In genomic region chr10:86755454-86755739, GRCh38 we compare ENCODE assay signal across 8 cellular contexts. TPM values are rescaled to one million over a fixed set of nuclear protein-coding genes. Genes with fewer than 3 reads are reported as not detected.
A peak's percentile ranks its signal among the peaks of the same experiment; 100 is the strongest.
DNase-seq lines count a peak whose midpoint lies in the region; ATAC-seq and TF ChIP-seq lines count a peak whose summit lies in the region.

No MANE protein-coding gene starts in this region.

- H3K36me3 ChIP-seq in iPS-18a (ENCODE audit: control insufficient read depth, low read depth, low read length), result no peaks in the 10 kb centered on the region

- ATAC-seq in activated CD8-positive, alpha-beta T cell treated with anti-CD3 and anti-CD28 coated beads for 36 hours, result no peak
- ATAC-seq in GM19455 (IDR thresholded peaks at IDR 0.05; ENCODE audit: unreplicated experiment) (no peak), HG03520 (IDR thresholded peaks at IDR 0.05; ENCODE audit: unreplicated experiment) (no peak)

- H3K9me3 ChIP-seq in iPS-18a (ENCODE audit: control insufficient read depth, low read depth, low read length), result no peaks in the 10 kb centered on the region

- H3K36me3 Mint-ChIP-seq in T-helper 2 cell treated with Interferon-gamma antibody and Interleukin-4, amounts not matched to agents 5 μg/mL and 100 μg/mL, for 36 hours (ENCODE audit: low read depth), result peaks cover 3% of the 10 kb centered on the region
- peaks cover 3% of the 10 kb centered on the region for H3K36me3 Mint-ChIP-seq in activated CD8-positive, alpha-beta T cell treated with anti-CD3 and anti-CD28 coated beads for 36 hours (ENCODE audit: low read depth)

- no peaks in the 10 kb centered on the region for H3K9me3 Mint-ChIP-seq in T-helper 2 cell treated with Interferon-gamma antibody and Interleukin-4, amounts not matched to agents 5 μg/mL and 100 μg/mL, for 36 hours
- H3K9me3 Mint-ChIP-seq in activated CD8-positive, alpha-beta T cell treated with anti-CD3 and anti-CD28 coated beads for 36 hours, result no peaks in the 10 kb centered on the region

- POLR2A ChIA-PET in activated CD8-positive, alpha-beta T cell treated with anti-CD3 and anti-CD28 coated beads for 36 hours (lab: Charles Lee), result interaction anchor here (0.5 to 1.3 kb wide), 3 partner anchors 9 to 81 kb away, joined by 3 to 5 read pairs (median 3); no protein-coding TSS in a partner anchor

- no peak for DNase-seq in T-helper 2 cell treated with Interferon-gamma antibody and Interleukin-4, amounts not matched to agents 5 μg/mL and 100 μg/mL, for 36 hours (ENCODE audit: low spot score)
- no peak for DNase-seq in T-helper 2 cell
- DNase-seq in activated CD8-positive, alpha-beta T cell treated with anti-CD3 and anti-CD28 coated beads for 36 hours, result no peak
- no peak for DNase-seq in substantia nigra (lab: John Stamatoyannopoulos, UW)
- DNase-seq in stimulated activated CD4-positive, alpha-beta T cell treated with anti-CD3 and anti-CD28 coated beads, Interleukin-2, amount 100 ng/mL, for 48 hours, result no peak

- peak overlapping the region; percentile 81 for H3K4me3 ChIP-seq in iPS-18a (ENCODE audit: low read length)

- H3K27ac Mint-ChIP-seq in T-helper 2 cell treated with Interferon-gamma antibody and Interleukin-4, amounts not matched to agents 5 μg/mL and 100 μg/mL, for 36 hours, result peak overlapping the region; percentile 78
- H3K27ac Mint-ChIP-seq in activated CD8-positive, alpha-beta T cell treated with anti-CD3 and anti-CD28 coated beads for 36 hours, result peak overlapping the region; percentile 81

- H3K27ac ChIP-seq in iPS-18a (ENCODE audit: low read length), result peak overlapping the region; percentile 94
- peak overlapping the region; percentile 74 for H3K27ac ChIP-seq in substantia nigra (ENCODE audit: low read depth, low read length, poor library complexity, severe bottlenecking)

- H3K4me1 Mint-ChIP-seq in T-helper 2 cell treated with Interferon-gamma antibody and Interleukin-4, amounts not matched to agents 5 μg/mL and 100 μg/mL, for 36 hours (ENCODE audit: low read depth), result peaks cover 35% of the 10 kb centered on the region
- H3K4me1 Mint-ChIP-seq in activated CD8-positive, alpha-beta T cell treated with anti-CD3 and anti-CD28 coated beads for 36 hours (ENCODE audit: low read depth), result peaks cover 40% of the 10 kb centered on the region

- CTCF ChIA-PET in activated CD8-positive, alpha-beta T cell treated with anti-CD3 and anti-CD28 coated beads for 36 hours (lab: Charles Lee), result no interaction called here

- H3K9ac ChIP-seq in iPS-18a (ENCODE audit: low read length), result peak overlapping the region; percentile 95

- intact Hi-C loops in activated CD8-positive, alpha-beta T cell treated with anti-CD3 and anti-CD28 coated beads for 36 hours (cut with micrococcal nuclease), result loop anchor here (5.0 kb wide), 1 partner anchor 43 kb away; no protein-coding TSS in a partner anchor

- H3K4me3 Mint-ChIP-seq in T-helper 2 cell treated with Interferon-gamma antibody and Interleukin-4, amounts not matched to agents 5 μg/mL and 100 μg/mL, for 36 hours, result peak overlapping the region; percentile 84
- peak overlapping the region; percentile 81 for H3K4me3 Mint-ChIP-seq in activated CD8-positive, alpha-beta T cell treated with anti-CD3 and anti-CD28 coated beads for 36 hours

- no peak for TF ChIP-seq CTCF in activated CD8-positive, alpha-beta T cell treated with anti-CD3 and anti-CD28 coated beads for 36 hours (IDR thresholded peaks at IDR 0.05)

- no peaks in the 10 kb centered on the region for H3K27me3 ChIP-seq in iPS-18a (ENCODE audit: control insufficient read depth, insufficient read depth, low read length)

- peaks cover 29% of the 10 kb centered on the region for H3K4me1 ChIP-seq in iPS-18a (ENCODE audit: control insufficient read depth, low read depth, low read length)

- peaks cover 42% of the 10 kb centered on the region for H3K27me3 Mint-ChIP-seq in T-helper 2 cell treated with Interferon-gamma antibody and Interleukin-4, amounts not matched to agents 5 μg/mL and 100 μg/mL, for 36 hours (ENCODE audit: low read depth)
- H3K27me3 Mint-ChIP-seq in activated CD8-positive, alpha-beta T cell treated with anti-CD3 and anti-CD28 coated beads for 36 hours, result peaks cover 27% of the 10 kb centered on the region

RNA-seq across cellular contexts. Expression of gene BMPR1A, which starts 1.0 kb away (rescaled TPM):
- total RNA-seq in activated CD8-positive, alpha-beta T cell treated with anti-CD3 and anti-CD28 coated beads for 36 hours, result 1 to 10 TPM; 6.6 to 6.9 TPM
